In genomic region chr1:169510060-169510459, GRCh38 we compare ENCODE assay signal across 18 cellular contexts. TPM values are rescaled to one million over a fixed set of nuclear protein-coding genes. Genes with fewer than 3 reads are reported as not detected.
DNase-seq lines count a peak whose midpoint lies in the region; ATAC-seq, FAIRE-seq and TF ChIP-seq lines count a peak whose summit lies in the region.
"Had no signal": no experiment of that assay in that cellular context is flagged by ENCODE, and none has a peak within 500 bp of the region (broad histone marks: within the 10 kb centered on the region; RNA-seq: fewer than 3 reads in every experiment).

No MANE protein-coding gene starts in this region.

- peaks cover 16% of the 10 kb centered on the region for H3K4me1 ChIP-seq in CD4-positive, CD25-positive, alpha-beta regulatory T cell (ENCODE audit: control insufficient read depth, insufficient read depth, low read length, poor library complexity, severe bottlenecking)
- H3K4me1 ChIP-seq in ascending aorta: peaks cover 0 to 23% of the 10 kb centered on the region in 2 donors
- H3K4me1 ChIP-seq in HepG2 (ENCODE audit: insufficient read depth, low read length): peaks cover 49% of the 10 kb centered on the region
- H3K4me1 ChIP-seq in urinary bladder (ENCODE audit: insufficient read depth): no peaks in the 10 kb centered on the region
- H3K4me1 ChIP-seq in pancreas: peaks cover 13 to 30% (median 28%) of the 10 kb centered on the region in 3 donors
- H3K4me1 ChIP-seq: HAP-1 had no signal

- no peaks in the 10 kb centered on the region for H3K27me3 ChIP-seq in CD4-positive, CD25-positive, alpha-beta regulatory T cell (ENCODE audit: control insufficient read depth, insufficient read depth, low read length)
- H3K27me3 ChIP-seq in ascending aorta (no peaks in the 10 kb centered on the region), HepG2 (ENCODE audit: control insufficient read depth in 1 of 2, insufficient read depth in 2 of 2, low read length in 2 of 2) (no peaks in the 10 kb centered on the region), pancreas (no peaks in the 10 kb centered on the region)
- H3K27me3 ChIP-seq: BLaER1 treated with 17β-estradiol and CSF1 and Interleukin-3, amounts not matched to agents 10 nM and 100 nM had no signal

- H3K9me3 Mint-ChIP-seq in CD4-positive, CD25-positive, alpha-beta regulatory T cell: peaks cover 0 to 4% (median 0%) of the 10 kb centered on the region in 7 donors
- H3K9me3 Mint-ChIP-seq: CD4-positive, alpha-beta memory T cell; HFFc6 had no signal

- H3K27ac ChIP-seq in CD4-positive, CD25-positive, alpha-beta regulatory T cell (ENCODE audit: insufficient read depth, low read length, poor library complexity, severe bottlenecking): no peak overlapping the region
- peak overlapping the region; percentile 64 to 72 for H3K27ac ChIP-seq in ascending aorta
- no peak overlapping the region for H3K27ac ChIP-seq in HepG2 (ENCODE audit: extremely low read length, insufficient read depth, low read length)
- peak overlapping the region; percentile 23 for H3K27ac ChIP-seq in urinary bladder (ENCODE audit: low read depth)
- H3K27ac ChIP-seq in pancreas: no peak overlapping the region
- H3K27ac ChIP-seq: A549 had no signal

- in situ Hi-C loops in HepG2 (cut with HindIII; ENCODE audit: extremely low pct_ligation_motif_present, low pct_unique_long_range_greater_than_20kb): no loop called here

- no peaks in the 10 kb centered on the region for H3K27me3 Mint-ChIP-seq in CD4-positive, CD25-positive, alpha-beta regulatory T cell
- H3K27me3 Mint-ChIP-seq: CD4-positive, alpha-beta memory T cell had no signal

- DNase-seq in CD4-positive, CD25-positive, alpha-beta regulatory T cell: no peak
- no peak for DNase-seq in ascending aorta (ENCODE audit: low spot score in 2 of 2)
- no peak for DNase-seq in HepG2 (ENCODE audit: low spot score)
- no peak for DNase-seq in NCI-H1105 (lab: John Stamatoyannopoulos, UW)
- DNase-seq in KG1 (lab: John Stamatoyannopoulos, UW): no peak
- no peak for DNase-seq in pancreas
- DNase-seq: AML-193; CD4-positive, alpha-beta memory T cell; GOT3; HFFc6; IMR-90; NCI-H2107; RPMI8226 had no signal

- peaks cover 23% of the 10 kb centered on the region for H3K36me3 ChIP-seq in CD4-positive, CD25-positive, alpha-beta regulatory T cell (ENCODE audit: control insufficient read depth, insufficient read depth, low read length)
- H3K36me3 ChIP-seq in ascending aorta: no peaks in the 10 kb centered on the region
- peaks cover 5 to 20% of the 10 kb centered on the region in 2 experiments; a peak in 3 of 5 replicates for H3K36me3 ChIP-seq in HepG2 (replicated peaks in 1 of 2; ENCODE audit: control insufficient read depth in 1 of 2, insufficient read depth in 2 of 2, low read length in 2 of 2)
- H3K36me3 ChIP-seq in urinary bladder (ENCODE audit: insufficient read depth): no peaks in the 10 kb centered on the region
- no peaks in the 10 kb centered on the region for H3K36me3 ChIP-seq in pancreas
- H3K36me3 ChIP-seq: BLaER1 treated with 17β-estradiol and CSF1 and Interleukin-3, amounts not matched to agents 10 nM and 100 nM; HAP-1 had no signal

- ATAC-seq in CD4-positive, CD25-positive, alpha-beta regulatory T cell (ENCODE audit: low read depth in 2 of 2): no peak
- ATAC-seq in HepG2: peak; percentile 12
- no peak for ATAC-seq in pancreas

- FAIRE-seq in HepG2 (lab: Jason Lieb, UNC) (no peak), pancreas (lab: Jason Lieb, UNC) (no peak)
- FAIRE-seq: A549, G401.6 had no signal

- H2AFZ ChIP-seq in HepG2 (ENCODE audit: low read length): no peak overlapping the region

- intact Hi-C loops in ascending aorta (cut with DNase I): loop anchor here (2.0 kb wide), 1 partner anchor 35 kb away; no protein-coding TSS in a partner anchor
- intact Hi-C loops in HepG2 (cut with micrococcal nuclease; ENCODE audit: unreplicated experiment): no loop called here
- intact Hi-C loops in pancreas (cut with DNase I): no loop called here

- no peak overlapping the region for H3K4me3 Mint-ChIP-seq in CD4-positive, CD25-positive, alpha-beta regulatory T cell
- H3K4me3 Mint-ChIP-seq: CD4-positive, alpha-beta memory T cell; HFFc6 had no signal

- BruUV-seq in HepG2 (replicated peaks; lab: Mats Ljungman, UMichigan): no TSS peak

- H3K79me2 ChIP-seq in HepG2 (ENCODE audit: insufficient read depth, low read length): no peaks in the 10 kb centered on the region

- H3K9ac ChIP-seq in HepG2 (ENCODE audit: insufficient read depth, low read depth, low read length): no peak overlapping the region
- H3K9ac ChIP-seq: BLaER1 treated with 17β-estradiol and CSF1 and Interleukin-3, amounts not matched to agents 10 nM and 100 nM had no signal

- no peak overlapping the region for H3K4me2 ChIP-seq in HepG2 (ENCODE audit: low read depth, low read length)
- H3K4me2 ChIP-seq: A549 had no signal

- no peak for TF ChIP-seq POLR2A in HepG2 (IDR thresholded peaks at IDR 0.05; ENCODE audit: insufficient read depth in 1 of 2, low read depth in 2 of 2, low read length in 2 of 2)

- H3K27ac Mint-ChIP-seq in CD4-positive, CD25-positive, alpha-beta regulatory T cell: peak overlapping the region in 2 of 3 donors; percentile 10 to 48
- H3K27ac Mint-ChIP-seq: CD4-positive, alpha-beta memory T cell; HFFc6 had no signal

- TF ChIP-seq CTCF in ascending aorta (IDR thresholded peaks at IDR 0.05) (no peak), HepG2 (CRISPR knock-in tag; IDR thresholded peaks at IDR 0.05) (no peak), pancreas (IDR thresholded peaks at IDR 0.05) (no peak)

- peaks cover 13% of the 10 kb centered on the region for H3K36me3 Mint-ChIP-seq in CD4-positive, CD25-positive, alpha-beta regulatory T cell
- H3K36me3 Mint-ChIP-seq: CD4-positive, alpha-beta memory T cell had no signal

- POLR2A ChIA-PET in HepG2 (lab: Yijun Ruan, JAX): interaction anchor here (1.0 to 3.8 kb wide), 2 partner anchors 24 to 28 kb away, joined by 3 to 33 read pairs; partner anchors contain the start of gene SLC19A2

- peaks cover 15 to 38% (median 26%) of the 10 kb centered on the region in 4 donors for H3K4me1 Mint-ChIP-seq in CD4-positive, CD25-positive, alpha-beta regulatory T cell

- no peak for TF ChIP-seq EP300 in HepG2 (IDR thresholded peaks at IDR 0.05; ENCODE audit: low read depth in 2 of 2, low read length in 2 of 2)
- TF ChIP-seq EP300 in HepG2 (CRISPR knock-in tag; IDR thresholded peaks at IDR 0.05; ENCODE audit: borderline replicate concordance): no peak

- H4K20me1 ChIP-seq in HepG2 (ENCODE audit: insufficient read depth, low read length): no peaks in the 10 kb centered on the region
- H4K20me1 ChIP-seq: BLaER1 treated with 17β-estradiol and CSF1 and Interleukin-3, amounts not matched to agents 10 nM and 100 nM had no signal

- no peak overlapping the region for H3K4me3 ChIP-seq in CD4-positive, CD25-positive, alpha-beta regulatory T cell (ENCODE audit: low read depth, low read length)
- no peak overlapping the region for H3K4me3 ChIP-seq in ascending aorta
- no peak overlapping the region for H3K4me3 ChIP-seq in HepG2 (replicated peaks in 1 of 3; ENCODE audit: insufficient read depth in 1 of 3, low read depth in 2 of 3, low read length in 3 of 3)
- H3K4me3 ChIP-seq in urinary bladder (ENCODE audit: low read depth, low read length): no peak overlapping the region
- no peak overlapping the region for H3K4me3 ChIP-seq in pancreas
- H3K4me3 ChIP-seq: A549; BLaER1 treated with 17β-estradiol and CSF1 and Interleukin-3, amounts not matched to agents 10 nM and 100 nM; HAP-1 had no signal

- TF ChIP-seq RAD21 in HepG2 (CRISPR knock-in tag; IDR thresholded peaks at IDR 0.05): no peak

- H3K9me3 ChIP-seq in CD4-positive, CD25-positive, alpha-beta regulatory T cell (ENCODE audit: control insufficient read depth in 2 of 2, low read length in 2 of 2): no peaks in the 10 kb centered on the region
- H3K9me3 ChIP-seq in ascending aorta: no peaks in the 10 kb centered on the region
- no peaks in the 10 kb centered on the region for H3K9me3 ChIP-seq in HepG2 (ENCODE audit: low read length)
- H3K9me3 ChIP-seq in pancreas: no peaks in the 10 kb centered on the region
- H3K9me3 ChIP-seq: A549; BLaER1 treated with 17β-estradiol and CSF1 and Interleukin-3, amounts not matched to agents 10 nM and 100 nM; HAP-1 had no signal

- WGBS in HepG2 (ENCODE audit: low lambda C conversion rate): 42% methylated on average over 4 of the region's 4 CpGs
- 91% methylated on average over 4 of the region's 4 CpGs for WGBS in urinary bladder
- 69 to 79% methylated on average over 4 of the region's 4 CpGs for WGBS in pancreas, 2 donors

- CTCF ChIA-PET in HepG2 (lab: Yijun Ruan, JAX; ENCODE audit: low intra/inter-chr PET ratio, low total read pairs): interaction anchor here (1.7 kb wide), 1 partner anchor 44 kb away, joined by 7 read pairs; no protein-coding TSS in a partner anchor

TF ChIP-seq in HepG2, 621 proteins besides CTCF, POLR2A, EP300 and RAD21 (continues in another document):
- peak; percentile 46 for TF ChIP-seq AGO2 (optimal IDR thresholded peaks at IDR 0.05; ENCODE audit: low read depth, low read length)

RNA-seq across cellular contexts. Expression of gene SLC19A2, which starts 24.3 kb away (rescaled TPM):
- 4.3 TPM for total RNA-seq in CD4-positive, CD25-positive, alpha-beta regulatory T cell
- polyA plus RNA-seq in CD4-positive, CD25-positive, alpha-beta regulatory T cell: 1 to 10 TPM in 1 of 4 donors, under 1 TPM in 3; 0.48 to 1.2 (median 0.72) TPM
- total RNA-seq in ascending aorta (36.7 TPM), HepG2 (2016; rRNA removed; fragmentation: Illumina TruSeq; extraction: Trizol) (19.1 and 30.4 TPM in 2 replicates), urinary bladder (24.2 TPM), pancreas (1 to 10 TPM; 3.7 to 9.2 (median 6.7) TPM)
- 3.8 and 5.2 TPM in 2 replicates for total RNA-seq in HepG2 (2016; cell fraction: cytosol; rRNA removed; fragmentation: Illumina TruSeq; extraction: Trizol; ENCODE audit: low read depth)
- 20.0 and 30.2 TPM in 2 replicates for total RNA-seq in HepG2 (2016; cell fraction: insoluble cytoplasmic fraction; rRNA removed; fragmentation: Illumina TruSeq; extraction: Trizol)
- total RNA-seq in HepG2 (2016; cell fraction: membrane; rRNA removed; fragmentation: Illumina TruSeq; extraction: Trizol): 10.5 and 14.2 TPM in 2 replicates
- total RNA-seq in HepG2 (2016; cell fraction: nucleus; rRNA removed; fragmentation: Illumina TruSeq; extraction: Trizol): 42.1 and 44.8 TPM in 2 replicates
- polyA plus RNA-seq in HepG2 (2011; rRNA removed) (51.2 and 56.0 TPM in 2 replicates), urinary bladder (23.6 TPM), pancreas (10 to 100 TPM; 10.0 to 10.1 TPM)
- 32.0 and 44.1 TPM in 2 replicates for polyA plus RNA-seq in HepG2 (2011; cell fraction: cytosol; rRNA removed)
- 29.6 and 34.0 TPM in 2 replicates for polyA plus RNA-seq in HepG2 (2011; cell fraction: nucleus; rRNA removed)
- polyA plus RNA-seq in HepG2 (2012): 36.6 and 42.7 TPM in 2 replicates
- 1.4 TPM in 2 replicates for polyA plus RNA-seq in HepG2 (2016; cell fraction: cytosol; fragmentation: Illumina TruSeq; extraction: Trizol; ENCODE audit: low read depth)
- polyA plus RNA-seq in HepG2 (2016; cell fraction: insoluble cytoplasmic fraction; fragmentation: Illumina TruSeq; extraction: Trizol; ENCODE audit: low read depth): 18.6 and 19.7 TPM in 2 replicates
- 4.9 and 6.2 TPM in 2 replicates for polyA plus RNA-seq in HepG2 (2016; cell fraction: membrane; fragmentation: Illumina TruSeq; extraction: Trizol; ENCODE audit: low read depth)
- 62.4 and 64.4 TPM in 2 replicates for polyA plus RNA-seq in HepG2 (2016; cell fraction: nucleus; fragmentation: Illumina TruSeq; extraction: Trizol; ENCODE audit: insufficient read depth, low read depth)
- 66.6 and 122 TPM in 2 replicates for polyA minus RNA-seq in HepG2 (2011; rRNA and poly(A)+ RNA removed; ENCODE audit: low replicate concordance)
- polyA minus RNA-seq in HepG2 (2011; cell fraction: cytosol; rRNA and poly(A)+ RNA removed): 49.6 and 53.0 TPM in 2 replicates
- polyA minus RNA-seq in HepG2 (2011; cell fraction: nucleus; rRNA and poly(A)+ RNA removed): 69.3 and 81.4 TPM in 2 replicates

Comparison
In these comparisons a context has a peak if more than half of its experiments do, and no peak if none do; other contexts are left out.
1. H3K27ac ChIP-seq: peak in ascending aorta (2 of 2) and urinary bladder (single experiment); none in CD4-positive, CD25-positive, alpha-beta regulatory T cell (single experiment), HepG2 (single experiment) and pancreas (0 of 4).